34 cellular contexts compared by ENCODE assay signal in the genomic region with DNA sequence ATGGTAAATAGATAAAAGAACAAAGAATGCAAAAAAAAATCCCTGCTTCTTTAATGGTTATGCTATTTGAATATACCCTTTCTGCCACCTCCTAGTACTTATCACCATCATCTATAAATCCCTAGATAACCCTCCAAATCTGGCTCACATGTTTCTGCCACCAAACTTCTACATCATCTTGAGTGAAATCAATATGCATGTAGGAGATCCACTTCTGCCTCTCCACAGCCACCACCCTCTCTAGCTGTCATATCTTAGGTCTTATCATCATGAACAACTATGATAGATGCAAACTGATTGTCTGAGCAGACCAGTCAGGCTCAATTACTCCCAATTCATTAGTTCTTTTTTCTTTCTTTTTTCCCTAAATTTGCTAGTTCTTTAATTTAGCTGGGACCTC.
"Had no signal": no experiment of that assay in that cellular context is flagged by ENCODE, and none has a peak within 500 bp of the region (broad histone marks: within the 10 kb centered on the region; RNA-seq: fewer than 3 reads in every experiment).

No MANE protein-coding gene starts in this region.

- DNase-seq: Karpas-422, Kasumi-1, MM.1S, MV-4-11, NCI-H1048, NCI-H1092, NCI-H1092 treated with DMSO at 0.1 percent for 48 hours, NCI-H1105, NCI-H1105 treated with DMSO at 0.1 percent for 48 hours, NCI-H1417, NCI-H1417 treated with DMSO at 0.1 percent for 48 hours, NCI-H1436, NCI-H1436 treated with DMSO at 0.1 percent for 48 hours, NCI-H146, NCI-H1694, NCI-H1694 treated with DMSO at 0.1 percent for 48 hours, NCI-H187, NCI-H187 treated with DMSO at 0.1 percent for 48 hours, NCI-H1930, NCI-H2029, NCI-H2029 treated with DMSO at 0.1 percent for 48 hours, NCI-H2081, NCI-H2081 treated with DMSO at 0.1 percent for 48 hours, NCI-H2171, NCI-H2171 treated with DMSO at 0.1 percent for 48 hours, NCI-H2227 treated with DMSO at 0.1 percent for 48 hours, NCI-H226, NCI-H345, NCI-H446, NCI-H446 treated with DMSO at 0.1 percent for 48 hours, NCI-H510A, NCI-H510A treated with DMSO at 0.1 percent for 48 hours, NCI-H524 had no signal

- H3K27ac ChIP-seq: KMS-11 had no signal
